ENCODE assay signal across 8 cellular contexts in genomic region chr2:113541984-113542485, GRCh38. TPM values are rescaled to one million over a fixed set of nuclear protein-coding genes. Genes with fewer than 3 reads are reported as not detected.
DNase-seq lines count a peak whose midpoint lies in the region; ATAC-seq and TF ChIP-seq lines count a peak whose summit lies in the region.
"Not testable (repeated sequence)": the region's sequence is repeated elsewhere in the genome, so short reads cannot be mapped to it uniquely, and the experiment has no call there.

No MANE protein-coding gene starts in this region.

- not testable (repeated sequence) for H3K4me1 ChIP-seq in body of pancreas
- H3K4me1 ChIP-seq in spleen, result peaks cover 0 to 13% (median 4%) of the 10 kb centered on the region in 6 donors

- CTCF ChIA-PET in AG04450 (lab: Charles Lee), result not testable (repeated sequence)

- H3K4me1 Mint-ChIP-seq in activated CD4-positive, alpha-beta T cell treated with anti-CD3 and anti-CD28 coated beads, Interleukin-2, amount 10 ng/mL, durations not matched to agents 24 days and 14 days; neural crest cell: not testable (repeated sequence)

- TF ChIP-seq CTCF in AG04450 (IDR thresholded peaks at IDR 0.05; ENCODE audit: low read depth, low read length); body of pancreas (IDR thresholded peaks at IDR 0.05); fibroblast of villous mesenchyme (IDR thresholded peaks at IDR 0.05; ENCODE audit: insufficient read depth, low read depth, low read length); neural crest cell (conservative IDR thresholded peaks at IDR 0.05); spleen (IDR thresholded peaks at IDR 0.05 in 8 of 11, conservative IDR thresholded peaks at IDR 0.05 in 3 of 11): not testable (repeated sequence)

- peak overlapping the region; percentile 62 for H3K4me3 Mint-ChIP-seq in activated CD4-positive, alpha-beta T cell treated with anti-CD3 and anti-CD28 coated beads, Interleukin-2, amount 10 ng/mL, durations not matched to agents 24 days and 14 days
- H3K4me3 Mint-ChIP-seq in neural crest cell, result peak overlapping the region; percentile 64

- not testable (repeated sequence) for TF ChIP-seq POLR2A in body of pancreas (IDR thresholded peaks at IDR 0.05); spleen (IDR thresholded peaks at IDR 0.05)

- H3K9me3 Mint-ChIP-seq in activated CD4-positive, alpha-beta T cell treated with anti-CD3 and anti-CD28 coated beads, Interleukin-2, amount 10 ng/mL, durations not matched to agents 24 days and 14 days; neural crest cell: not testable (repeated sequence)

- H3K27ac ChIP-seq in AG04450 (ENCODE audit: low read depth, low read length), result not testable (repeated sequence)
- H3K27ac ChIP-seq in body of pancreas (peak overlapping the region; percentile 34 to 70 (median 66)), spleen (peak overlapping the region in 7 of 8 donors; percentile 71 to 82 (median 79))

- peak; percentile 24 for ATAC-seq in HG03354 (IDR thresholded peaks at IDR 0.05; ENCODE audit: poor library complexity, severe bottlenecking, unreplicated experiment)
- peak; percentile 68 for ATAC-seq in body of pancreas
- peak; percentile 60 for ATAC-seq in left colon

- not testable (repeated sequence) for H3K27me3 ChIP-seq in AG04450 (ENCODE audit: control insufficient read depth, insufficient read depth, low read length); body of pancreas
- H3K27me3 ChIP-seq in spleen (replicated peaks in 1 of 7), result peaks cover 0 to 21% (median 10%) of the 10 kb centered on the region in 7 donors

- intact Hi-C loops in activated CD4-positive, alpha-beta T cell treated with anti-CD3 and anti-CD28 coated beads, Interleukin-2, amount 10 ng/mL, durations not matched to agents 24 days and 14 days (cut with micrococcal nuclease); body of pancreas (cut with DNase I); left colon (cut with DNase I, micrococcal nuclease); spleen (cut with DNase I; ENCODE audit: low total_unique reads): not testable (repeated sequence)

- DNase-seq in AG04450 (ENCODE audit: low read depth, low spot score); fibroblast of villous mesenchyme (ENCODE audit: low read depth): not testable (repeated sequence)
- DNase-seq in activated CD4-positive, alpha-beta T cell treated with anti-CD3 and anti-CD28 coated beads, Interleukin-2, amount 10 ng/mL, durations not matched to agents 24 days and 14 days, result peak; percentile 56
- DNase-seq in body of pancreas (peak in 2 of 4 donors; percentile 18 to 28), left colon (peak in 1 of 2 donors; percentile 4), neural crest cell (ENCODE audit: low read depth, low spot score) (peak; percentile 1), spleen (peak; percentile 73)

- H3K4me3 ChIP-seq in AG04450 (ENCODE audit: low read depth, low read length), result peak overlapping the region; percentile 61
- peak overlapping the region; percentile 26 to 36 for H3K4me3 ChIP-seq in body of pancreas
- peak overlapping the region; percentile 39 for H3K4me3 ChIP-seq in fibroblast of villous mesenchyme (ENCODE audit: low read depth, low read length)
- H3K4me3 ChIP-seq in spleen, result peak overlapping the region in 7 of 8 donors; percentile 45 to 75 (median 52)

- not testable (repeated sequence) for H3K9me3 ChIP-seq in AG04450 (ENCODE audit: control insufficient read depth, insufficient read depth, low read length); body of pancreas; spleen

- peaks cover 15% of the 10 kb centered on the region for H3K27me3 Mint-ChIP-seq in activated CD4-positive, alpha-beta T cell treated with anti-CD3 and anti-CD28 coated beads, Interleukin-2, amount 10 ng/mL, durations not matched to agents 24 days and 14 days
- peaks cover 44% of the 10 kb centered on the region for H3K27me3 Mint-ChIP-seq in neural crest cell (ENCODE audit: low read depth)

- H3K36me3 ChIP-seq in body of pancreas (replicated peaks in 1 of 2; ENCODE audit: insufficient read depth in 1 of 2, low read depth in 2 of 2); spleen: not testable (repeated sequence)

- not testable (repeated sequence) for H3K36me3 Mint-ChIP-seq in activated CD4-positive, alpha-beta T cell treated with anti-CD3 and anti-CD28 coated beads, Interleukin-2, amount 10 ng/mL, durations not matched to agents 24 days and 14 days (ENCODE audit: low read depth); neural crest cell (ENCODE audit: low read depth)

- POLR2A ChIA-PET in AG04450 (lab: Yijun Ruan, JAX), result not testable (repeated sequence)

- WGBS in body of pancreas, 2 donors, result 1% methylated on average over 15 to 61 of the region's 63 CpGs
- 2 to 11% (median 3%) methylated on average over 14 to 63 of the region's 63 CpGs for WGBS in spleen, 5 donors

- not testable (repeated sequence) for H3K27ac Mint-ChIP-seq in activated CD4-positive, alpha-beta T cell treated with anti-CD3 and anti-CD28 coated beads, Interleukin-2, amount 10 ng/mL, durations not matched to agents 24 days and 14 days; neural crest cell (ENCODE audit: unreplicated experiment)

RNA-seq across cellular contexts. Expression of gene FOXD4L1, which starts 43.6 kb away (rescaled TPM):
- polyA plus RNA-seq in AG04450 (2011; rRNA removed) (0.02 TPM in 1 of 2 replicates, not detected in the other), spleen (under 1 TPM in 2 of 3 donors, not detected in 1; 0.13 to 0.19 TPM)
- polyA minus RNA-seq in AG04450 (2011; rRNA and poly(A)+ RNA removed), result 0.18 and 0.22 TPM in 2 replicates
- total RNA-seq in activated CD4-positive, alpha-beta T cell treated with anti-CD3 and anti-CD28 coated beads, Interleukin-2, amount 10 ng/mL, durations not matched to agents 24 days and 14 days, result 0.17 and 0.30 TPM in 2 replicates
- total RNA-seq in body of pancreas (under 1 TPM in 1 of 2 donors, not detected in 1; 0.52 TPM), fibroblast of villous mesenchyme (under 0.01 TPM in 1 of 2 replicates, not detected in the other), left colon (under 1 TPM; 0.20 to 0.27 TPM), neural crest cell (0.23 and 0.52 TPM in 2 replicates), spleen (under 1 TPM in 4 of 7 donors, not detected in 3; 0.13 to 0.68 (median 0.29) TPM)
